In the genomic region with DNA sequence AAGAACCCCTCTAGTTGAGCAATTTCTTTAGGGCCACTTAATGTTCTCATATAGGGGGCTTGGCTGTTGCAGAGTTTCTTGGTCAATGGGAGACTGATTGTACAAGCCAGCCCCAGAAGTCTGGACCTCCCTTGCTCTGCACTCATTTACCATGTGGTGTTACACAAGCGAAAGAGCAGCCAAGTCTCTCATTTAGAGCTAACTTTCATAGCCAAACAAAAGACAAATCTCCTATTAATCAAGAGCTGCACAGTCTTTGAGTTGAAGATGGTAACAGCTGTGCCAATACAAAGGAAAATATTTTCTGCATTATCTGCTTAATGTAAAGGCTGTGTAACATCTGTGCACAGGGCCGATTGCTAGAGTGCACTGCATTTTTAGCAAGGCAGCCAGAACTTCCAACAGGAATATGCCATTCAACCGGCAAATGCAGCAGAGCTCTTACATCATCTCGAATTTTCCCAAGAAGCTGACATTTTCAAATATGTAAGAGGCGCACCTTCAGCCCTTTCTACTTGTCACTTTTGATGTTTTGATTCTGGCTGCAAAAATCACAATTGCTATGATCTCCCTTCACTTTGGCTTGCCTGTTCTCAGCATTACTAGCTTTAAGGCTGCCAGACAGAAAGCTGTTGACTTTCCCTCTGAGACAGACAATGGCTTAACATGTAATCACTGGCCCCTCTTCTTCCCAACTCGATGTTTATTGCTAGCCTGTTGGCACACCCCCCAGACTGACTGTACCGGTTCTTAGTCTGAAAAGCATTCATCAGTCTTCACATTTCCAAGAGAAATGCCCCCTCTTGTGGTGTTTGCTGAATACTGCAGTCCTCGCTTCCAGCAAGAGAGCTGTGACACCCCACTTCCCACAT, we compare ENCODE assay signal across 8 cellular contexts.
DNase-seq lines count a peak whose midpoint lies in the region; ATAC-seq and TF ChIP-seq lines count a peak whose summit lies in the region.

No MANE protein-coding gene starts in this region.

- H3K36me3 Mint-ChIP-seq in HFFc6 (ENCODE audit: low read depth), result no peaks in the 10 kb centered on the region
- H3K36me3 Mint-ChIP-seq in activated naive CD8-positive, alpha-beta T cell treated with anti-CD3 and anti-CD28 coated beads for 36 hours, result no peaks in the 10 kb centered on the region
- no peaks in the 10 kb centered on the region for H3K36me3 Mint-ChIP-seq in progenitor cell of endocrine pancreas (ENCODE audit: insufficient read depth)

- peak; percentile 80 for DNase-seq in HFFc6
- peak; percentile 61 for DNase-seq in MV-4-11 (lab: John Stamatoyannopoulos, UW)
- peak; percentile 46 for DNase-seq in activated naive CD8-positive, alpha-beta T cell treated with anti-CD3 and anti-CD28 coated beads for 36 hours
- peak; percentile 59 for DNase-seq in Right ventricle myocardium superior
- peak; percentile 51 for DNase-seq in progenitor cell of endocrine pancreas (ENCODE audit: low spot score, unreplicated experiment)
- DNase-seq in uterus, result peak; percentile 71 to 79

- TF ChIP-seq CTCF in GM12873 (IDR thresholded peaks at IDR 0.05; ENCODE audit: insufficient read depth, low read depth, low read length, missing control alignments) (peak; percentile 92), HFFc6 (IDR thresholded peaks at IDR 0.05) (peak; percentile 95), progenitor cell of endocrine pancreas (IDR thresholded peaks at IDR 0.05; ENCODE audit: unreplicated experiment) (peak; percentile 89), uterus (IDR thresholded peaks at IDR 0.05) (peak; percentile 68 to 93 (median 78))

- H3K4me1 Mint-ChIP-seq in HFFc6 (ENCODE audit: low read depth) (peaks cover 13% of the 10 kb centered on the region), progenitor cell of endocrine pancreas (ENCODE audit: low read depth) (peaks cover 2% of the 10 kb centered on the region)
- H3K4me1 Mint-ChIP-seq in activated naive CD8-positive, alpha-beta T cell treated with anti-CD3 and anti-CD28 coated beads for 36 hours, result peaks cover 5% of the 10 kb centered on the region

- H3K9me3 ChIP-seq in uterus, result no peaks in the 10 kb centered on the region

- no peak for TF ChIP-seq POLR2A in uterus (IDR thresholded peaks at IDR 0.05)

- H3K27ac Mint-ChIP-seq in HFFc6 (no peak overlapping the region), progenitor cell of endocrine pancreas (no peak overlapping the region)
- no peak overlapping the region for H3K27ac Mint-ChIP-seq in activated naive CD8-positive, alpha-beta T cell treated with anti-CD3 and anti-CD28 coated beads for 36 hours

- H3K27me3 Mint-ChIP-seq in HFFc6 (ENCODE audit: insufficient read depth) (peaks cover 2% of the 10 kb centered on the region), progenitor cell of endocrine pancreas (peaks cover 2% of the 10 kb centered on the region)
- H3K27me3 Mint-ChIP-seq in activated naive CD8-positive, alpha-beta T cell treated with anti-CD3 and anti-CD28 coated beads for 36 hours, result peaks cover 9% of the 10 kb centered on the region

- H3K36me3 ChIP-seq in uterus, result no peaks in the 10 kb centered on the region

- H3K27me3 ChIP-seq in uterus, result no peaks in the 10 kb centered on the region

- ATAC-seq in SK-N-SH treated with all-trans-retinoic acid at 6 μM for 48 hours, result peak; percentile 98
- ATAC-seq in Right ventricle myocardium superior (ENCODE audit: poor library complexity), result peak; percentile 86

- intact Hi-C loops in Right ventricle myocardium superior (cut with DNase I), result no loop called here
- intact Hi-C loops in uterus (cut with DNase I; ENCODE audit: low total_unique reads), result no loop called here

- no peaks in the 10 kb centered on the region for H3K4me1 ChIP-seq in uterus

- peak overlapping the region; percentile 74 for H3K4me3 Mint-ChIP-seq in HFFc6
- H3K4me3 Mint-ChIP-seq in activated naive CD8-positive, alpha-beta T cell treated with anti-CD3 and anti-CD28 coated beads for 36 hours, result no peak overlapping the region
- H3K4me3 Mint-ChIP-seq in progenitor cell of endocrine pancreas (ENCODE audit: low read depth), result no peak overlapping the region

- no peaks in the 10 kb centered on the region for H3K9me3 Mint-ChIP-seq in HFFc6
- no peaks in the 10 kb centered on the region for H3K9me3 Mint-ChIP-seq in activated naive CD8-positive, alpha-beta T cell treated with anti-CD3 and anti-CD28 coated beads for 36 hours
- no peaks in the 10 kb centered on the region for H3K9me3 Mint-ChIP-seq in progenitor cell of endocrine pancreas (ENCODE audit: low read depth)

- no peak overlapping the region for H3K27ac ChIP-seq in uterus

- H3K4me3 ChIP-seq in uterus, result no peak overlapping the region

TF ChIP-seq in SK-N-SH treated with all-trans-retinoic acid at 6 μM for 48 hours, 23 proteins besides CTCF, POLR2A, EP300 and RAD21:
- TF ChIP-seq CSDC2 (CRISPR knock-in tag; IDR thresholded peaks at IDR 0.05) (no peak), ZNF565 (CRISPR knock-in tag; conservative IDR thresholded peaks at IDR 0.05; ENCODE audit: low read depth) (no peak), TCF4 (CRISPR knock-in tag; IDR thresholded peaks at IDR 0.05; ENCODE audit: borderline replicate concordance) (no peak), CREB5 (CRISPR knock-in tag; IDR thresholded peaks at IDR 0.05; ENCODE audit: low read depth) (no peak), ARNTL (CRISPR knock-in tag; IDR thresholded peaks at IDR 0.05; ENCODE audit: borderline replicate concordance, low read depth) (no peak), BACH2 (CRISPR knock-in tag; IDR thresholded peaks at IDR 0.05; ENCODE audit: borderline replicate concordance) (no peak), ZFP30 (CRISPR knock-in tag; IDR thresholded peaks at IDR 0.05) (no peak), TOX (CRISPR knock-in tag; IDR thresholded peaks at IDR 0.05; ENCODE audit: borderline replicate concordance) (no peak), CSRNP3 (CRISPR knock-in tag; IDR thresholded peaks at IDR 0.05) (no peak), ZNF70 (CRISPR knock-in tag; IDR thresholded peaks at IDR 0.05) (no peak)
- TF ChIP-seq, protein P1, sequence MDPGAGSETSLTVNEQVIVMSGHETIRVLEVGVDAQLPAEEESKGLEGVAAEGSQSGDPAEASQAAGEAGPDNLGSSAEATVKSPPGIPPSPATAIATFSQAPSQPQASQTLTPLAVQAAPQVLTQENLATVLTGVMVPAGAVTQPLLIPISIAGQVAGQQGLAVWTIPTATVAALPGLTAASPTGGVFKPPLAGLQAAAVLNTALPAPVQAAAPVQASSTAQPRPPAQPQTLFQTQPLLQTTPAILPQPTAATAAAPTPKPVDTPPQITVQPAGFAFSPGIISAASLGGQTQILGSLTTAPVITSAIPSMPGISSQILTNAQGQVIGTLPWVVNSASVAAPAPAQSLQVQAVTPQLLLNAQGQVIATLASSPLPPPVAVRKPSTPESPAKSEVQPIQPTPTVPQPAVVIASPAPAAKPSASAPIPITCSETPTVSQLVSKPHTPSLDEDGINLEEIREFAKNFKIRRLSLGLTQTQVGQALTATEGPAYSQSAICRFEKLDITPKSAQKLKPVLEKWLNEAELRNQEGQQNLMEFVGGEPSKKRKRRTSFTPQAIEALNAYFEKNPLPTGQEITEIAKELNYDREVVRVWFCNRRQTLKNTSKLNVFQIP (CRISPR knock-in tag; IDR thresholded peaks at IDR 0.05; ENCODE audit: borderline replicate concordance, low read depth), result no peak
